In the genomic region with DNA sequence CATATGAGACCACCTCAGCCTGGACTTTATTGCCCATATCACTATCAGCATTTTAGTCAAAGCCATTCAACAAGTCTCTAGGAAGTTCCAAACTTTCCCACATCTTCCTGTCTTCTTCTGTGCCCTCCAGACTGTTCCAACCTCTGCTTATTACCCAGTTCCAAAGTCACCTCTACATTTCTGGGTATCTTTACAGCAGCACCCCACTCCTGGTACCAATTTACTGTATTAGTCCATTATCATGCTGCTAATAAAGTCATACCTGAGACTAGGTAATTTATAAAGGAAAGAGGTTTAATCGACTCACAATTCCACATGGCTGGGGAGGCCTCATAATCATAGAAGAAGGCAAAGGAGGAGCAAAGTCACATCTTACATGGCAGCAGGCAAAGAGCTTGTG, we compare ENCODE assay signal across 14 cellular contexts. TPM values are rescaled to one million over a fixed set of nuclear protein-coding genes. Genes with fewer than 3 reads are reported as not detected.
"Had no signal": no experiment of that assay in that cellular context is flagged by ENCODE, and none has a peak within 500 bp of the region (broad histone marks: within the 10 kb centered on the region; RNA-seq: fewer than 3 reads in every experiment).

No MANE protein-coding gene starts in this region.

RNA-seq across cellular contexts. Expression of a gene that starts 16.1 kb away (rescaled TPM):
- total RNA-seq: activated naive CD4-positive, alpha-beta T cell treated with anti-CD3 and anti-CD28 coated beads for 36 hours; activated naive CD4-positive, alpha-beta T cell treated with anti-CD3 and anti-CD28 coated beads, Interleukin-2, amount 50 U/mL, for 72 hours; activated naive CD8-positive, alpha-beta T cell treated with anti-CD3 and anti-CD28 coated beads for 36 hours; activated naive CD8-positive, alpha-beta T cell treated with anti-CD3 and anti-CD28 coated beads, Interleukin-2, amount 10 ng/mL, durations not matched to agents 7 days and 5 days; activated T-cell treated with anti-CD3 and anti-CD28 coated beads, Interleukin-2, amount 50 U/mL, for 4 hours; activated T-cell treated with anti-CD3 and anti-CD28 coated beads, Interleukin-2, amount 50 U/mL, for 72 hours; activated T-helper 1 cell treated with anti-CD3 and anti-CD28 coated beads, Interleukin-12 subunit alpha, Interleukin-12 subunit beta, Interleukin-2, Interleukin-4 antibody, amounts not matched to agents 30 ng/mL and 10 ng/mL and 1 ng/mL, durations not matched to agents 14 hours and 24 hours and 36 hours; activated T-helper 17 cell treated with anti-CD3 and anti-CD28 coated beads, Interleukin-2, amount 50 U/mL, for 72 hours; activated T-helper 2 cell treated with anti-CD3 and anti-CD28 coated beads, Interferon-gamma antibody, Interleukin-2, Interleukin-4, amounts not matched to agents 10 μg/mL and 5 μg/mL and 100 μg/mL, durations not matched to agents 14 hours and 24 hours and 36 hours; aorta; ascending aorta; bronchial epithelial cell; cardiac septum; chondrocyte had no signal
- polyA plus RNA-seq: aorta had no signal
